ENCODE assay signal across 19 cellular contexts in the genomic region with DNA sequence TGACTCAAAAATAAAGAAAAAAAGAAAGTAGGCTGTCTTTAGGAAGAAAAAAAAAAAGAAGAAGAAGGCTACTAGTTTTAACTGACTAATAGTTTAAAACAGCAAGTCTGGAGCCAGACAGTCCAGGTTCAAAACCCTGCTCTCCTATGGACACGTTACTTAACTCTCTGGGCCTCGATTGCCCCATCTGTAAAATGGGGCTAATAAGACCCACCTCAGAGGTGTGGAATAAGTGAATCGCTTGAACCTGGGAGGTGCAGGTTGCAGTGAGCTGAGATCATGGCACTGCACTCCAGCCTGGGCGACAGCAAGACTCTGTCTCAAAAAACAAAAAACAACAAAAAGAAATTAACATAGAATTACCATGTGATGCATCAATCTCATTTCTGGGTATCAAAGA. TPM values are rescaled to one million over a fixed set of nuclear protein-coding genes. Genes with fewer than 3 reads are reported as not detected.
A peak's percentile ranks its signal among the peaks of the same experiment; 100 is the strongest.
DNase-seq lines count a peak whose midpoint lies in the region; ATAC-seq, FAIRE-seq and TF ChIP-seq lines count a peak whose summit lies in the region.
"Had no signal": no experiment of that assay in that cellular context is flagged by ENCODE, and none has a peak within 500 bp of the region (broad histone marks: within the 10 kb centered on the region; RNA-seq: fewer than 3 reads in every experiment).

No MANE protein-coding gene starts in this region.

- POLR2A ChIA-PET in H1 (lab: Charles Lee; ENCODE audit: partially characterized antibody): interaction anchor here (1.3 to 1.6 kb wide), 2 partner anchors 8 to 10 kb away, joined by 4 to 5 read pairs; partner anchors contain the start of gene SCARB1

- no peak overlapping the region for H2BK12ac ChIP-seq in H1 (ENCODE audit: low read depth, low read length)

- no peak overlapping the region for H2BK120ac ChIP-seq in H1 (replicated peaks; ENCODE audit: low read depth, low read length)

- no peak overlapping the region for H3K56ac ChIP-seq in H1 (replicated peaks; ENCODE audit: insufficient read length, low read depth, low read length)

- H4K91ac ChIP-seq in H1 (replicated peaks; ENCODE audit: insufficient read length, low read length): no peak overlapping the region

- no peaks in the 10 kb centered on the region for H3K4me1 Mint-ChIP-seq in activated T-helper 17 cell treated with anti-CD3 and anti-CD28 coated beads, Interleukin-2, amount 50 U/mL, for 72 hours

- peak overlapping the region in 4 of 11 experiments; percentile 13 to 43 (median 30); a peak in 5 of 22 replicates for H3K9ac ChIP-seq in BLaER1 treated with 17β-estradiol and CSF1 and Interleukin-3, amounts not matched to agents 10 nM and 100 nM
- H3K9ac ChIP-seq in H1 (replicated peaks in 1 of 4; ENCODE audit: extremely low read depth in 1 of 4, low read depth in 3 of 4, low read length in 3 of 4): no peak overlapping the region

- no peak for TF ChIP-seq EP300 in H1 (IDR thresholded peaks at IDR 0.05; ENCODE audit: borderline replicate concordance in 1 of 2, low read depth in 2 of 2, low read length in 2 of 2)

- H3K9me3 ChIP-seq in BLaER1 treated with 17β-estradiol and CSF1 and Interleukin-3, amounts not matched to agents 10 nM and 100 nM (replicated peaks in 1 of 11): no peaks in the 10 kb centered on the region
- H3K9me3 ChIP-seq in H1 (ENCODE audit: insufficient read depth in 2 of 2, low read depth in 1 of 2, low read length in 1 of 2): no peaks in the 10 kb centered on the region

- no peak overlapping the region for H3K18ac ChIP-seq in H1 (ENCODE audit: extremely low read depth, low read length)

- H3K4me3 Mint-ChIP-seq in activated T-helper 17 cell treated with anti-CD3 and anti-CD28 coated beads, Interleukin-2, amount 50 U/mL, for 72 hours: no peak overlapping the region
- H3K4me3 Mint-ChIP-seq: B cell; CD4-positive, alpha-beta memory T cell; GM23338 had no signal

- H3K27me3 ChIP-seq in BLaER1 treated with 17β-estradiol and CSF1 and Interleukin-3, amounts not matched to agents 10 nM and 100 nM: no peaks in the 10 kb centered on the region
- H3K27me3 ChIP-seq in H1 (replicated peaks in 1 of 4; ENCODE audit: control insufficient read depth in 3 of 4, extremely low read depth in 1 of 4, insufficient read depth in 3 of 4, low read length in 3 of 4): no peaks in the 10 kb centered on the region

- no peak overlapping the region for H4K8ac ChIP-seq in H1 (ENCODE audit: extremely low read depth, insufficient read depth, low read length)

- H2BK20ac ChIP-seq in H1 (ENCODE audit: low read length): no peak overlapping the region

- H3K27me3 Mint-ChIP-seq in activated T-helper 17 cell treated with anti-CD3 and anti-CD28 coated beads, Interleukin-2, amount 50 U/mL, for 72 hours: peaks cover 2% of the 10 kb centered on the region
- H3K27me3 Mint-ChIP-seq: B cell had no signal

- FAIRE-seq in GM12892 (lab: Jason Lieb, UNC): peak; percentile 51
- peak; percentile 13 for FAIRE-seq in H1 (lab: Jason Lieb, UNC)
- FAIRE-seq: G401.6 had no signal

- no peak overlapping the region for H2BK15ac ChIP-seq in H1 (ENCODE audit: low read length)

- peak overlapping the region; percentile 38 for H3K27ac Mint-ChIP-seq in activated T-helper 17 cell treated with anti-CD3 and anti-CD28 coated beads, Interleukin-2, amount 50 U/mL, for 72 hours
- H3K27ac Mint-ChIP-seq: B cell, GM23338 had no signal

- H3K14ac ChIP-seq in H1 (ENCODE audit: insufficient read length): no peak overlapping the region

- no peaks in the 10 kb centered on the region for H3K36me3 ChIP-seq in BLaER1 treated with 17β-estradiol and CSF1 and Interleukin-3, amounts not matched to agents 10 nM and 100 nM
- no peaks in the 10 kb centered on the region for H3K36me3 ChIP-seq in H1 (ENCODE audit: control insufficient read depth in 2 of 4, insufficient read depth in 4 of 4, low read length in 3 of 4)

- H3K27ac ChIP-seq in BLaER1 treated with 17β-estradiol and CSF1 and Interleukin-3, amounts not matched to agents 10 nM and 100 nM: peak overlapping the region in 10 of 11 experiments; percentile 18 to 67 (median 50); a peak in 17 of 22 replicates
- no peak overlapping the region for H3K27ac ChIP-seq in H1 (ENCODE audit: low read depth, low read length)
- H3K27ac ChIP-seq: C4-2B had no signal

- H3K36me3 Mint-ChIP-seq in activated T-helper 17 cell treated with anti-CD3 and anti-CD28 coated beads, Interleukin-2, amount 50 U/mL, for 72 hours (ENCODE audit: low read depth): no peaks in the 10 kb centered on the region
- H3K36me3 Mint-ChIP-seq: CD4-positive, alpha-beta memory T cell had no signal

- H3K79me2 ChIP-seq in H1 (ENCODE audit: control insufficient read depth in 1 of 2, insufficient read depth in 2 of 2, low read length in 2 of 2): no peaks in the 10 kb centered on the region

- no peak overlapping the region for H2AK5ac ChIP-seq in H1 (ENCODE audit: low read depth, low read length)

- H3K4me1 ChIP-seq in BLaER1 treated with 17β-estradiol and CSF1 and Interleukin-3, amounts not matched to agents 10 nM and 100 nM: peaks cover 37 to 84% (median 74%) of the 10 kb centered on the region in 10 experiments
- H3K4me1 ChIP-seq in H1 (replicated peaks in 1 of 4; ENCODE audit: control insufficient read depth in 3 of 4, insufficient read depth in 4 of 4, low read length in 3 of 4): peaks cover 0 to 2% (median under 1%) of the 10 kb centered on the region in 4 experiments; a peak in 3 of 7 replicates

- no peaks in the 10 kb centered on the region for H3K9me3 Mint-ChIP-seq in activated T-helper 17 cell treated with anti-CD3 and anti-CD28 coated beads, Interleukin-2, amount 50 U/mL, for 72 hours
- H3K9me3 Mint-ChIP-seq: CD4-positive, alpha-beta memory T cell; GM23338 had no signal

- H3K23ac ChIP-seq in H1 (ENCODE audit: insufficient read length): no peak overlapping the region

- H3K4ac ChIP-seq in H1 (replicated peaks; ENCODE audit: insufficient read length, low read depth, low read length): no peak overlapping the region

- CTCF ChIA-PET in H1 (lab: Charles Lee; ENCODE audit: partially characterized antibody): interaction anchor here (1.4 to 1.8 kb wide), 2 partner anchors 13 to 26 kb away, joined by 3 to 5 read pairs; no protein-coding TSS in a partner anchor

- H3K79me1 ChIP-seq in H1 (ENCODE audit: low read depth, low read length): no peaks in the 10 kb centered on the region

- TF ChIP-seq RAD21 in H1 (IDR thresholded peaks at IDR 0.05 in 1 of 2, conservative IDR thresholded peaks at IDR 0.05 in 1 of 2; ENCODE audit: low read depth in 2 of 2, low read length in 2 of 2): no peak

- TF ChIP-seq CTCF in H1 (IDR thresholded peaks at IDR 0.05; ENCODE audit: control extremely low read depth in 1 of 3, insufficient read depth in 1 of 3, low read depth in 1 of 3, low read length in 3 of 3): no peak

- H3K4me2 ChIP-seq in BLaER1 treated with 17β-estradiol and CSF1 and Interleukin-3, amounts not matched to agents 10 nM and 100 nM: peak overlapping the region; percentile 53 to 80 (median 67)
- H3K4me2 ChIP-seq in H1 (ENCODE audit: insufficient read depth in 1 of 2, low read depth in 2 of 2, low read length in 2 of 2): no peak overlapping the region
- H3K4me2 ChIP-seq: GM23338 had no signal

- no peak overlapping the region for H3K4me3 ChIP-seq in BLaER1 treated with 17β-estradiol and CSF1 and Interleukin-3, amounts not matched to agents 10 nM and 100 nM
- no peak overlapping the region for H3K4me3 ChIP-seq in H1 (ENCODE audit: extremely low read depth in 1 of 4, insufficient read depth in 2 of 4, low read depth in 3 of 4, low read length in 4 of 4)
- H3K4me3 ChIP-seq: GM23338 had no signal

- TF ChIP-seq POLR2A in GM12892 (IDR thresholded peaks at IDR 0.05; ENCODE audit: low read depth, low read length): no peak
- no peak for TF ChIP-seq POLR2A in H1 (IDR thresholded peaks at IDR 0.05; ENCODE audit: control extremely low read depth in 1 of 2, low read depth in 2 of 2, low read length in 2 of 2)

- H3K23me2 ChIP-seq in H1 (ENCODE audit: low read depth, low read length): peaks cover 3% of the 10 kb centered on the region; the same call in 1 of the 2 replicates

- H2AFZ ChIP-seq in H1 (ENCODE audit: low read length): no peak overlapping the region

- H4K5ac ChIP-seq in H1 (ENCODE audit: insufficient read length, low read depth, low read length): no peak overlapping the region

- no peak overlapping the region for H2BK5ac ChIP-seq in H1 (ENCODE audit: low read depth, low read length)

- no peak for ATAC-seq in activated T-helper 17 cell treated with anti-CD3 and anti-CD28 coated beads, Interleukin-2, amount 50 U/mL, for 72 hours (replicated peaks)
- ATAC-seq: GM23338, HCT116 had no signal

- H4K20me1 ChIP-seq in BLaER1 treated with 17β-estradiol and CSF1 and Interleukin-3, amounts not matched to agents 10 nM and 100 nM: no peaks in the 10 kb centered on the region
- peaks cover 0 to 2% of the 10 kb centered on the region in 2 experiments for H4K20me1 ChIP-seq in H1 (replicated peaks in 1 of 2; ENCODE audit: control insufficient read depth in 1 of 2, insufficient read depth in 2 of 2, low read length in 2 of 2)

- DNase-seq in GM12892 (ENCODE audit: insufficient read length) (no peak), H1 (ENCODE audit: low read depth in 1 of 2, low spot score in 2 of 2) (no peak), EL (no peak), HuH-7 (ENCODE audit: low spot score) (no peak), NCI-H748 (lab: John Stamatoyannopoulos, UW; ENCODE audit: unreplicated experiment) (no peak)
- DNase-seq: Calu3; CD4-positive, alpha-beta memory T cell; DMS79 treated with DMSO at 0.1 percent for 48 hours; H7; IMR-90; Karpas-422; KBM-7 had no signal

- 87% methylated on average over 4 of the region's 4 CpGs; no CpG with 5 or more reads in 1 of the 2 experiments for WGBS in H1 (ENCODE audit: extremely low coverage in 1 of 2, insufficient coverage in 1 of 2, insufficient read length in 1 of 2, insufficient replicate concordance in 2 of 2, low coverage in 1 of 2, low lambda C conversion rate in 2 of 2, missing lambda C conversion rate in 1 of 2), 2 experiments

RNA-seq across cellular contexts. Expression of gene SCARB1, which starts 10.5 kb away (rescaled TPM):
- polyA plus RNA-seq in GM12892 (2012; ENCODE audit: missing spikeins): 50.7 TPM
- total RNA-seq in activated T-helper 17 cell treated with anti-CD3 and anti-CD28 coated beads, Interleukin-2, amount 50 U/mL, for 72 hours: 10 to 100 TPM; 17.9 to 20.9 TPM
- 57.1 and 58.0 TPM in 2 replicates for total RNA-seq in H1 (2021; fragmentation: NEBNext Ultra II Directional; extraction: Animal tissue kit (Norgen Biotek cat#: 25700))
- 45.3 and 70.7 TPM in 2 replicates for polyA plus RNA-seq in H1 (2011; rRNA removed)
- 49.4 TPM for polyA plus RNA-seq in H1 (2011; cell fraction: cytosol; rRNA removed)
- 108 TPM for polyA plus RNA-seq in H1 (2011; cell fraction: nucleus; rRNA removed)
- 52.4 to 76.7 TPM (median 66.8 TPM) in 4 replicates for polyA plus RNA-seq in H1 (2012, experiment 1 of 2)
- 40.2 TPM for polyA plus RNA-seq in H1 (2012, experiment 2 of 2)
- polyA plus RNA-seq in H1 (2013, experiment 1 of 2): 81.2 TPM
- 90.5 TPM for polyA plus RNA-seq in H1 (2013, experiment 2 of 2)
- 52.9 and 55.6 TPM in 2 replicates for polyA minus RNA-seq in H1 (2011; rRNA and poly(A)+ RNA removed)
- 28.3 TPM for polyA minus RNA-seq in H1 (2011; cell fraction: cytosol; rRNA and poly(A)+ RNA removed)
- 31.4 TPM for polyA minus RNA-seq in H1 (2011; cell fraction: nucleus; rRNA and poly(A)+ RNA removed)

RNA-seq across cellular contexts. Expression of gene UBC, which starts 40.3 kb away (rescaled TPM):
- polyA plus RNA-seq in GM12892 (2012; ENCODE audit: missing spikeins): 929 TPM
- 1,000 to 10,000 TPM in 1 of 2 donors, 100 to 1,000 TPM in 1; 955 to 1,030 TPM for total RNA-seq in activated T-helper 17 cell treated with anti-CD3 and anti-CD28 coated beads, Interleukin-2, amount 50 U/mL, for 72 hours
- 559 and 571 TPM in 2 replicates for total RNA-seq in H1 (2021; fragmentation: NEBNext Ultra II Directional; extraction: Animal tissue kit (Norgen Biotek cat#: 25700))
- 366 and 749 TPM in 2 replicates for polyA plus RNA-seq in H1 (2011; rRNA removed)
- 933 TPM for polyA plus RNA-seq in H1 (2011; cell fraction: cytosol; rRNA removed)
- polyA plus RNA-seq in H1 (2011; cell fraction: nucleus; rRNA removed): 730 TPM
- 760 to 816 TPM (median 784 TPM) in 4 replicates for polyA plus RNA-seq in H1 (2012, experiment 1 of 2)
- polyA plus RNA-seq in H1 (2012, experiment 2 of 2): 361 TPM
- polyA plus RNA-seq in H1 (2013, experiment 1 of 2): 525 TPM
- polyA plus RNA-seq in H1 (2013, experiment 2 of 2): 524 TPM
- 622 and 655 TPM in 2 replicates for polyA minus RNA-seq in H1 (2011; rRNA and poly(A)+ RNA removed)
- 263 TPM for polyA minus RNA-seq in H1 (2011; cell fraction: cytosol; rRNA and poly(A)+ RNA removed)
- polyA minus RNA-seq in H1 (2011; cell fraction: nucleus; rRNA and poly(A)+ RNA removed): 233 TPM

Comparison
In these comparisons a context has a peak if more than half of its experiments do, and no peak if none do; other contexts are left out.
1. H3K4me2 ChIP-seq: peak in BLaER1 treated with 17β-estradiol and CSF1 and Interleukin-3, amounts not matched to agents 10 nM and 100 nM (11 of 11); none in H1 (0 of 2).